In genomic region chr4:6257243-6258025, GRCh38 we compare ENCODE assay signal across 11 cellular contexts. TPM values are rescaled to one million over a fixed set of nuclear protein-coding genes. Genes with fewer than 3 reads are reported as not detected.
A peak's percentile ranks its signal among the peaks of the same experiment; 100 is the strongest.
DNase-seq lines count a peak whose midpoint lies in the region; ATAC-seq and TF ChIP-seq lines count a peak whose summit lies in the region.
"Had no signal": no experiment of that assay in that cellular context is flagged by ENCODE, and none has a peak within 500 bp of the region (broad histone marks: within the 10 kb centered on the region; RNA-seq: fewer than 3 reads in every experiment).

No MANE protein-coding gene starts in this region.

- DNase-seq in activated CD8-positive, alpha-beta memory T cell treated with anti-CD3 and anti-CD28 coated beads, Interleukin-2, amount 10 ng/mL, durations not matched to agents 7 days and 5 days, result no peak
- no peak for DNase-seq in activated CD8-positive, alpha-beta memory T cell treated with anti-CD3 and anti-CD28 coated beads, Interleukin-2, amount 50 U/mL, for 4 hours
- DNase-seq in RPMI7951 (ENCODE audit: low read depth), result peak; percentile 16
- DNase-seq in immature natural killer cell, result no peak
- peak; percentile 44 for DNase-seq in stimulated activated naive B cell treated with anti-CD40 and anti-IgM and Interleukin-4, amounts not matched to agents 10 μg/mL and 1 μg/mL and 100 μg/mL, for 72 hours
- DNase-seq in germinal center (ENCODE audit: low spot score), result no peak
- no peak for DNase-seq in gastrocnemius medialis
- DNase-seq in T-helper 17 cell, result no peak
- DNase-seq: cortex of kidney, ovary had no signal

- CTCF ChIA-PET in activated CD8-positive, alpha-beta memory T cell treated with anti-CD3 and anti-CD28 coated beads, Interleukin-2, amount 10 ng/mL, durations not matched to agents 7 days and 5 days (lab: Charles Lee), result interaction anchor here (30.7 kb wide), 1 partner anchor 70 kb away, joined by 685 read pairs; no protein-coding TSS in a partner anchor

- H3K9me3 ChIP-seq in gastrocnemius medialis, result no peaks in the 10 kb centered on the region
- H3K9me3 ChIP-seq in T-helper 17 cell (ENCODE audit: control insufficient read depth, low read length, poor library complexity, severe bottlenecking), result no peaks in the 10 kb centered on the region
- H3K9me3 ChIP-seq: ovary had no signal

- no peaks in the 10 kb centered on the region for H3K9me3 Mint-ChIP-seq in activated CD8-positive, alpha-beta memory T cell treated with anti-CD3 and anti-CD28 coated beads, Interleukin-2, amount 10 ng/mL, durations not matched to agents 7 days and 5 days (ENCODE audit: low read depth)
- no peaks in the 10 kb centered on the region for H3K9me3 Mint-ChIP-seq in immature natural killer cell
- no peaks in the 10 kb centered on the region for H3K9me3 Mint-ChIP-seq in stimulated activated naive B cell treated with anti-CD40 and anti-IgM and Interleukin-4, amounts not matched to agents 10 μg/mL and 1 μg/mL and 100 μg/mL, for 72 hours

- H3K36me3 Mint-ChIP-seq in activated CD8-positive, alpha-beta memory T cell treated with anti-CD3 and anti-CD28 coated beads, Interleukin-2, amount 10 ng/mL, durations not matched to agents 7 days and 5 days, result no peaks in the 10 kb centered on the region
- H3K36me3 Mint-ChIP-seq in immature natural killer cell (no peaks in the 10 kb centered on the region), T-helper 17 cell (ENCODE audit: low read depth) (peaks cover 7% of the 10 kb centered on the region)
- H3K36me3 Mint-ChIP-seq in stimulated activated naive B cell treated with anti-CD40 and anti-IgM and Interleukin-4, amounts not matched to agents 10 μg/mL and 1 μg/mL and 100 μg/mL, for 72 hours, result no peaks in the 10 kb centered on the region

- intact Hi-C loops in gastrocnemius medialis (cut with DNase I; ENCODE audit: low total_unique reads), result no loop called here

- no peak for TF ChIP-seq CTCF in gastrocnemius medialis (IDR thresholded peaks at IDR 0.05 in 4 of 5, conservative IDR thresholded peaks at IDR 0.05 in 1 of 5)

- H3K36me3 ChIP-seq in gastrocnemius medialis, result no peaks in the 10 kb centered on the region
- H3K36me3 ChIP-seq: ovary had no signal

- no peak overlapping the region for H3K27ac ChIP-seq in gastrocnemius medialis
- H3K27ac ChIP-seq: ovary had no signal

- ATAC-seq in activated CD8-positive, alpha-beta memory T cell treated with anti-CD3 and anti-CD28 coated beads, Interleukin-2, amount 10 ng/mL, durations not matched to agents 7 days and 5 days, result peak; percentile 49
- peak; percentile 83 to 84 for ATAC-seq in stimulated activated naive B cell treated with anti-CD40 and anti-IgM and Interleukin-4, amounts not matched to agents 10 μg/mL and 1 μg/mL and 100 μg/mL, for 72 hours (replicated peaks)
- no peak for ATAC-seq in gastrocnemius medialis
- no peak for ATAC-seq in T-helper 17 cell

- no peak overlapping the region for H3K27ac Mint-ChIP-seq in activated CD8-positive, alpha-beta memory T cell treated with anti-CD3 and anti-CD28 coated beads, Interleukin-2, amount 10 ng/mL, durations not matched to agents 7 days and 5 days
- H3K27ac Mint-ChIP-seq in immature natural killer cell, result peak overlapping the region in 1 of 6 donors; percentile 33
- H3K27ac Mint-ChIP-seq in stimulated activated naive B cell treated with anti-CD40 and anti-IgM and Interleukin-4, amounts not matched to agents 10 μg/mL and 1 μg/mL and 100 μg/mL, for 72 hours, result peak overlapping the region; percentile 39
- H3K27ac Mint-ChIP-seq in T-helper 17 cell, result no peak overlapping the region

- no peak overlapping the region for H3K4me3 Mint-ChIP-seq in activated CD8-positive, alpha-beta memory T cell treated with anti-CD3 and anti-CD28 coated beads, Interleukin-2, amount 10 ng/mL, durations not matched to agents 7 days and 5 days
- H3K4me3 Mint-ChIP-seq in immature natural killer cell (peak overlapping the region in 4 of 5 donors; percentile 9 to 50 (median 26)), T-helper 17 cell (no peak overlapping the region)
- H3K4me3 Mint-ChIP-seq in stimulated activated naive B cell treated with anti-CD40 and anti-IgM and Interleukin-4, amounts not matched to agents 10 μg/mL and 1 μg/mL and 100 μg/mL, for 72 hours, result peak overlapping the region; percentile 46 to 47

- no peaks in the 10 kb centered on the region for H3K4me1 ChIP-seq in gastrocnemius medialis

- H3K4me3 ChIP-seq in gastrocnemius medialis, result no peak overlapping the region
- H3K4me3 ChIP-seq: ovary had no signal

- peaks cover 58% of the 10 kb centered on the region for H3K27me3 Mint-ChIP-seq in activated CD8-positive, alpha-beta memory T cell treated with anti-CD3 and anti-CD28 coated beads, Interleukin-2, amount 10 ng/mL, durations not matched to agents 7 days and 5 days
- peaks cover 2 to 8% (median 4%) of the 10 kb centered on the region in 3 donors for H3K27me3 Mint-ChIP-seq in immature natural killer cell (ENCODE audit: low read depth in 3 of 3)
- H3K27me3 Mint-ChIP-seq in stimulated activated naive B cell treated with anti-CD40 and anti-IgM and Interleukin-4, amounts not matched to agents 10 μg/mL and 1 μg/mL and 100 μg/mL, for 72 hours, result peaks cover 25 to 28% of the 10 kb centered on the region in 2 donors
- peaks cover 54% of the 10 kb centered on the region for H3K27me3 Mint-ChIP-seq in T-helper 17 cell

- in situ Hi-C loops in gastrocnemius medialis (cut with MboI; ENCODE audit: low sequenced_read_pairs in 4 of 4), result no loop called here

- H3K27me3 ChIP-seq in gastrocnemius medialis, result peaks cover 0 to 9% (median 0%) of the 10 kb centered on the region in 3 donors
- H3K27me3 ChIP-seq: ovary had no signal

- TF ChIP-seq POLR2A in gastrocnemius medialis (IDR thresholded peaks at IDR 0.05), result no peak

- H3K4me1 Mint-ChIP-seq in activated CD8-positive, alpha-beta memory T cell treated with anti-CD3 and anti-CD28 coated beads, Interleukin-2, amount 10 ng/mL, durations not matched to agents 7 days and 5 days, result peaks cover 12% of the 10 kb centered on the region
- H3K4me1 Mint-ChIP-seq in immature natural killer cell (peaks cover 7 to 10% of the 10 kb centered on the region in 2 donors), T-helper 17 cell (peaks cover 10% of the 10 kb centered on the region)
- H3K4me1 Mint-ChIP-seq in stimulated activated naive B cell treated with anti-CD40 and anti-IgM and Interleukin-4, amounts not matched to agents 10 μg/mL and 1 μg/mL and 100 μg/mL, for 72 hours, result peaks cover 20 to 30% of the 10 kb centered on the region in 2 donors

RNA-seq across cellular contexts. Expression of gene WFS1, which starts 12.2 kb away (rescaled TPM):
- total RNA-seq in activated CD8-positive, alpha-beta memory T cell treated with anti-CD3 and anti-CD28 coated beads, Interleukin-2, amount 10 ng/mL, durations not matched to agents 7 days and 5 days, result 1 to 10 TPM; 1.8 to 2.2 TPM
- total RNA-seq in RPMI7951 (2014; rRNA removed; shearing (Covaris generic)), result 28.4 and 29.4 TPM in 2 replicates
- 1 to 10 TPM; 2.5 to 7.2 (median 5.8) TPM for polyA plus RNA-seq in immature natural killer cell
- 10 to 100 TPM; 13.6 to 23.7 (median 15.6) TPM for total RNA-seq in gastrocnemius medialis
- total RNA-seq in T-helper 17 cell, result 1 to 10 TPM; 1.7 to 2.4 TPM

RNA-seq across cellular contexts. Expression of gene JAKMIP1, which starts 57.1 kb away (rescaled TPM):
- 10 to 100 TPM; 41.7 to 57.8 TPM for total RNA-seq in activated CD8-positive, alpha-beta memory T cell treated with anti-CD3 and anti-CD28 coated beads, Interleukin-2, amount 10 ng/mL, durations not matched to agents 7 days and 5 days
- not detected in 2 replicates for total RNA-seq in RPMI7951 (2014; rRNA removed; shearing (Covaris generic))
- 1 to 10 TPM; 1.2 to 7.9 (median 6.5) TPM for polyA plus RNA-seq in immature natural killer cell
- total RNA-seq in gastrocnemius medialis (under 1 TPM in 1 of 4 donors, not detected in 3; 0.62 TPM), T-helper 17 cell (10 to 100 TPM in 1 of 2 donors, 1 to 10 TPM in 1; 8.5 to 16.8 TPM)
- polyA plus RNA-seq: AG04450 had no signal

Comparison
In these comparisons a context has a peak if more than half of its experiments do, and no peak if none do; other contexts are left out.
1. ATAC-seq: peak in activated CD8-positive, alpha-beta memory T cell treated with anti-CD3 and anti-CD28 coated beads, Interleukin-2, amount 10 ng/mL, durations not matched to agents 7 days and 5 days (single experiment) and stimulated activated naive B cell treated with anti-CD40 and anti-IgM and Interleukin-4, amounts not matched to agents 10 μg/mL and 1 μg/mL and 100 μg/mL, for 72 hours (2 of 2); none in gastrocnemius medialis (0 of 2) and T-helper 17 cell (single experiment).
2. DNase-seq: peak in RPMI7951 (single experiment) and stimulated activated naive B cell treated with anti-CD40 and anti-IgM and Interleukin-4, amounts not matched to agents 10 μg/mL and 1 μg/mL and 100 μg/mL, for 72 hours (single experiment); none in activated CD8-positive, alpha-beta memory T cell treated with anti-CD3 and anti-CD28 coated beads, Interleukin-2, amount 10 ng/mL, durations not matched to agents 7 days and 5 days (single experiment), activated CD8-positive, alpha-beta memory T cell treated with anti-CD3 and anti-CD28 coated beads, Interleukin-2, amount 50 U/mL, for 4 hours (single experiment), immature natural killer cell (0 of 3), germinal center (single experiment), gastrocnemius medialis (0 of 2) and T-helper 17 cell (0 of 3).
3. H3K4me3 Mint-ChIP-seq: peak in immature natural killer cell (4 of 5) and stimulated activated naive B cell treated with anti-CD40 and anti-IgM and Interleukin-4, amounts not matched to agents 10 μg/mL and 1 μg/mL and 100 μg/mL, for 72 hours (2 of 2); none in activated CD8-positive, alpha-beta memory T cell treated with anti-CD3 and anti-CD28 coated beads, Interleukin-2, amount 10 ng/mL, durations not matched to agents 7 days and 5 days (single experiment) and T-helper 17 cell (single experiment).